In the genomic region with DNA sequence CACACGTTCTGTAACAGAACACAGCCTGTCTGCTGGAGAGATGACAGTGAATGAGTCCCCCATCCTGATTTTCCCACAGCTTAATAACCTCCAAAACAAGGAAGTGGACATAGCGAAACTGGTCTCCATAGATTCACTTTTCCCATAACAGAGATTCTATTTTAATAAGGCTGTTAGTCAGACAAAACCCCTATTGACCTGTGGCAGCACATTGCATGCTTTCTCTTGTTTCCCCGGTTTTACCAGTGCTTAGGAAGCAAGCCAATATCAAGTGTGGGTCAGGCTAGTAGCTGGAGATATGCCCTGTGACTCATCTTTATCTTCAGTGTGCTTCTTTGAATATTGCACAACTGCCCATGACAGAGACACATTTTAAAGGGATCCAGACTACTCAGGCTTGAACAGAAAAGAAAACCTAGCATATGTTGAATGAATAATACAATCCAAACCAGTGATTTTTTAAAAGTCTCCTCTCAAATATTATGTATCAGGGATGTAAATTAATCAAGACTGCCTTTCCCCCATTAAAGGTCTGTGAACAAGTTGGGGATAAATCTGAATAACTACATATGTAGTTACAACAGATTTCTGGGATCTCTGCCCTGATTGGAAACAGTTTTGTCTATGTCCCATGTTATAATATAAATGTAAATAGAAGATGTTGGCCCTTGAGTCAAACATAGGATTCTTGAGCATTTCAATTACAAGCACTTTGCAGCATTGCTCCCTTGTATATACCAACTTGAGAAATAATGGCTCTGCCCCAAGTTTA, we compare ENCODE assay signal across 10 cellular contexts. TPM values are rescaled to one million over a fixed set of nuclear protein-coding genes. Genes with fewer than 3 reads are reported as not detected.
DNase-seq lines count a peak whose midpoint lies in the region; ATAC-seq and TF ChIP-seq lines count a peak whose summit lies in the region.
"Had no signal": no experiment of that assay in that cellular context is flagged by ENCODE, and none has a peak within 500 bp of the region (broad histone marks: within the 10 kb centered on the region; RNA-seq: fewer than 3 reads in every experiment).

No MANE protein-coding gene starts in this region.

- H3K4me2 ChIP-seq in PC-9 (peak overlapping the region; percentile 66), osteoblast (ENCODE audit: insufficient read depth, low read length) (peak overlapping the region; percentile 31)

- H3K79me2 ChIP-seq in PC-9 (ENCODE audit: low read depth) (no peaks in the 10 kb centered on the region), osteoblast (ENCODE audit: insufficient read depth, low read length) (no peaks in the 10 kb centered on the region)

- H2AFZ ChIP-seq in PC-9 (no peak overlapping the region), osteoblast (ENCODE audit: low read length) (no peak overlapping the region)

- H3K9me2 ChIP-seq in PC-9 (ENCODE audit: insufficient read depth) = no peaks in the 10 kb centered on the region

- BruUV-seq in PC-9 (replicated peaks; lab: Mats Ljungman, UMichigan) = no TSS peak

- in situ Hi-C loops in Caki2 (cut with HindIII; ENCODE audit: low pct_unique_long_range_greater_than_20kb, low sequenced_read_pairs) (no loop called here), GM13976 (cut with MboI; ENCODE audit: low sequenced_read_pairs, unreplicated experiment) (no loop called here)

- H3K4me1 ChIP-seq in PC-9 (replicated peaks; ENCODE audit: insufficient read depth) = peaks cover 24% of the 10 kb centered on the region
- H3K4me1 ChIP-seq in esophagus squamous epithelium = peaks cover 0 to 36% (median 17%) of the 10 kb centered on the region in 3 donors
- peaks cover 10% of the 10 kb centered on the region for H3K4me1 ChIP-seq in osteoblast (ENCODE audit: insufficient read depth, low read length)

- 18 to 19% methylated on average over 3 of the region's 3 CpGs for WGBS in esophagus squamous epithelium, 2 donors

- H3K27me3 ChIP-seq in PC-9 (ENCODE audit: insufficient read depth, low read depth) (no peaks in the 10 kb centered on the region), esophagus squamous epithelium (no peaks in the 10 kb centered on the region), osteoblast (ENCODE audit: insufficient read depth, low read length) (no peaks in the 10 kb centered on the region)

- H3K27ac ChIP-seq in PC-9 = peak overlapping the region; percentile 98
- peak overlapping the region; percentile 47 to 71 (median 62) for H3K27ac ChIP-seq in esophagus squamous epithelium
- H3K27ac ChIP-seq in osteoblast (ENCODE audit: low read depth, low read length) = peak overlapping the region; percentile 52

- peaks cover 5% of the 10 kb centered on the region for H3F3A ChIP-seq in PC-9 (ENCODE audit: insufficient read depth, low read depth)

- intact Hi-C loops in PC-9 (cut with micrococcal nuclease; ENCODE audit: unreplicated experiment) (loop anchor here (1.0 kb wide), 2 partner anchors 21 to 81 kb away; no protein-coding TSS in a partner anchor), esophagus squamous epithelium (cut with DNase I) (no loop called here)

- ATAC-seq in GM19023 (IDR thresholded peaks at IDR 0.05; ENCODE audit: unreplicated experiment) = no peak

- TF ChIP-seq POLR2A in esophagus squamous epithelium (IDR thresholded peaks at IDR 0.05) = no peak

- TF ChIP-seq CTCF in PC-9 (conservative IDR thresholded peaks at IDR 0.05) = no peak
- TF ChIP-seq CTCF in esophagus squamous epithelium (IDR thresholded peaks at IDR 0.05) = no peak
- no peak for TF ChIP-seq CTCF in osteoblast (IDR thresholded peaks at IDR 0.05; ENCODE audit: extremely low read depth, low read depth, low read length)
- TF ChIP-seq CTCF in GM13976 (IDR thresholded peaks at IDR 0.05; ENCODE audit: borderline replicate concordance, control extremely low read depth, extremely low read depth, insufficient read depth, missing control alignments) = no peak

- H3K9me3 ChIP-seq in PC-9 (ENCODE audit: insufficient read depth, low read depth) (no peaks in the 10 kb centered on the region), esophagus squamous epithelium (no peaks in the 10 kb centered on the region), osteoblast (ENCODE audit: low read depth, low read length) (no peaks in the 10 kb centered on the region)

- peak overlapping the region; percentile 35; the same call in 1 of the 2 replicates for H3K4me3 ChIP-seq in PC-9
- H3K4me3 ChIP-seq in esophagus squamous epithelium = peak overlapping the region in 1 of 4 donors; percentile 12
- no peak overlapping the region for H3K4me3 ChIP-seq in osteoblast (ENCODE audit: insufficient read depth, low read length)

- POLR2A ChIA-PET in PC-9 (lab: Charles Lee; ENCODE audit: unreplicated experiment) = interaction anchor here (0.7 kb wide), 1 partner anchor 21 kb away, joined by 4 read pairs; no protein-coding TSS in a partner anchor

- DNase-seq in Caki2 (ENCODE audit: low read depth) (peak; percentile 94), PC-9 (peak; percentile 68 to 97), esophagus squamous epithelium (lab: John Stamatoyannopoulos, UW) (no peak), osteoblast (ENCODE audit: insufficient read length, low spot score, missing footprints) (peak; percentile 53), KG1 (lab: John Stamatoyannopoulos, UW) (no peak), GM13976 (ENCODE audit: low spot score) (no peak)
- no peak for DNase-seq in activated CD8-positive, alpha-beta memory T cell treated with anti-CD3 and anti-CD28 coated beads, Interleukin-2, amount 50 U/mL, for 48 hours
- DNase-seq: activated naive CD4-positive, alpha-beta T cell; islet precursor cell had no signal

- H3K36me3 ChIP-seq in PC-9 (ENCODE audit: low read depth) = no peaks in the 10 kb centered on the region; the same call in 1 of the 2 replicates
- H3K36me3 ChIP-seq in esophagus squamous epithelium = no peaks in the 10 kb centered on the region
- no peaks in the 10 kb centered on the region for H3K36me3 ChIP-seq in osteoblast (ENCODE audit: insufficient read depth, low read length)

- H4K20me1 ChIP-seq in PC-9 (ENCODE audit: insufficient read depth) (no peaks in the 10 kb centered on the region), osteoblast (ENCODE audit: insufficient read depth, low read length) (no peaks in the 10 kb centered on the region)

- CTCF ChIA-PET in PC-9 (lab: Charles Lee) = no interaction called here

RNA-seq across cellular contexts. Expression of gene CLDN8, which starts 11.9 kb away (rescaled TPM):
- total RNA-seq in Caki2 (2014; rRNA removed; shearing (Covaris generic); ENCODE audit: low replicate concordance) = not detected in 2 replicates
- total RNA-seq in PC-9 (2021) (0.55 and 1.2 TPM in 2 replicates), esophagus squamous epithelium (1 to 10 TPM; 1.9 to 7.7 (median 3.6) TPM), osteoblast (not detected in 2 replicates)

RNA-seq across cellular contexts. Expression of gene KRTAP24-1, which starts 54.9 kb away (rescaled TPM):
- not detected in 2 replicates for total RNA-seq in Caki2 (2014; rRNA removed; shearing (Covaris generic); ENCODE audit: low replicate concordance)
- not detected in 2 replicates for total RNA-seq in PC-9 (2021)
- not detected for total RNA-seq in esophagus squamous epithelium
- total RNA-seq in osteoblast = not detected in 2 replicates

Comparison
In these comparisons a context has a peak if more than half of its experiments do, and no peak if none do; other contexts are left out.
1. DNase-seq: peak in Caki2 (single experiment), PC-9 (2 of 2) and osteoblast (single experiment); none in esophagus squamous epithelium (single experiment), KG1 (single experiment), activated CD8-positive, alpha-beta memory T cell treated with anti-CD3 and anti-CD28 coated beads, Interleukin-2, amount 50 U/mL, for 48 hours (single experiment) and GM13976 (single experiment).
2. Peak in every context shown above with its lines, with median percentiles within 50 percentile points of each other: H3K27ac ChIP-seq.